14 cellular contexts compared by ENCODE assay signal in genomic region chr1:8711161-8711560, GRCh38.
DNase-seq lines count a peak whose midpoint lies in the region; ATAC-seq and TF ChIP-seq lines count a peak whose summit lies in the region.
"Had no signal": no experiment of that assay in that cellular context is flagged by ENCODE, and none has a peak within 500 bp of the region (broad histone marks: within the 10 kb centered on the region; RNA-seq: fewer than 3 reads in every experiment).

No MANE protein-coding gene starts in this region.

- no peak for TF ChIP-seq CTCF in endodermal cell (conservative IDR thresholded peaks at IDR 0.05)
- TF ChIP-seq CTCF in neural cell (IDR thresholded peaks at IDR 0.05; ENCODE audit: poor library complexity, severe bottlenecking) = no peak
- TF ChIP-seq CTCF in colonic mucosa (IDR thresholded peaks at IDR 0.05) = no peak

- intact Hi-C loops in colonic mucosa (cut with DNase I) = loop anchor here (10.0 kb wide), 1 partner anchor 134 kb away; no protein-coding TSS in a partner anchor

- H3K9ac ChIP-seq in endodermal cell (ENCODE audit: extremely low read depth, low read length, poor library complexity, severe bottlenecking) (no peak overlapping the region), neural cell (ENCODE audit: low read length) (peak overlapping the region; percentile 64), colonic mucosa (ENCODE audit: low read depth in 2 of 2, low read length in 2 of 2) (no peak overlapping the region)

- H3K4me2 ChIP-seq in neural cell (ENCODE audit: low read length) = no peak overlapping the region

- H2AFZ ChIP-seq in neural cell (ENCODE audit: low read depth, low read length) = no peak overlapping the region

- H3K36me3 ChIP-seq in endodermal cell (ENCODE audit: control insufficient read depth, insufficient read depth, low read length) (no peaks in the 10 kb centered on the region), neural cell (ENCODE audit: insufficient read depth, low read length) (no peaks in the 10 kb centered on the region), colonic mucosa (no peaks in the 10 kb centered on the region)
- H3K36me3 ChIP-seq: esophagus squamous epithelium had no signal

- H3K4me1 Mint-ChIP-seq in endodermal cell = peaks cover 31% of the 10 kb centered on the region

- WGBS in endodermal cell (ENCODE audit: insufficient coverage in 1 of 2, insufficient read length in 1 of 2), 2 experiments = 86 to 94% methylated on average over 4 to 5 of the region's 5 CpGs

- peaks cover 74% of the 10 kb centered on the region for H3K79me2 ChIP-seq in neural cell (replicated peaks; ENCODE audit: insufficient read depth, low read length)

- H3K27ac ChIP-seq in endodermal cell (ENCODE audit: low read depth, low read length) = no peak overlapping the region
- peak overlapping the region; percentile 91 for H3K27ac ChIP-seq in neural cell (ENCODE audit: low read length)
- H3K27ac ChIP-seq in colonic mucosa = no peak overlapping the region

- DNase-seq in EH (ENCODE audit: low read depth) (peak; percentile 29), LHCN-M2 (ENCODE audit: low read depth) (peak; percentile 21), endodermal cell (no peak), NCI-H1436 (lab: John Stamatoyannopoulos, UW) (no peak), LoVo (ENCODE audit: low spot score) (no peak), colonic mucosa (no peak)
- DNase-seq: activated CD4-positive, alpha-beta T cell treated with anti-CD3 and anti-CD28 coated beads for 48 hours; activated effector memory CD4-positive, alpha-beta T cell treated with Interleukin-2 at 50 U/mL for 16 hours; esophagus squamous epithelium; KBM-7 had no signal

- no peak overlapping the region for H3K4me3 ChIP-seq in endodermal cell (ENCODE audit: low read length)
- H3K4me3 ChIP-seq in neural cell (ENCODE audit: low read length) = peak overlapping the region; percentile 56
- no peak overlapping the region for H3K4me3 ChIP-seq in colonic mucosa
- H3K4me3 ChIP-seq: esophagus squamous epithelium had no signal

- no peak for ATAC-seq in GM18502 (IDR thresholded peaks at IDR 0.05; ENCODE audit: poor library complexity, unreplicated experiment)
- ATAC-seq: sciatic nerve had no signal

- H3K27ac Mint-ChIP-seq in endodermal cell = peak overlapping the region; percentile 1

- H3K4me1 ChIP-seq in endodermal cell (ENCODE audit: control insufficient read depth, insufficient read depth, low read length) (peaks cover 13% of the 10 kb centered on the region), colonic mucosa (no peaks in the 10 kb centered on the region)

- TF ChIP-seq EP300 in neural cell (conservative IDR thresholded peaks at IDR 0.05; ENCODE audit: poor library complexity, severe bottlenecking) = no peak

- H3K4me3 Mint-ChIP-seq in endodermal cell = no peak overlapping the region
- H3K4me3 Mint-ChIP-seq: central memory CD8-positive, alpha-beta T cell had no signal

- H3K9me3 Mint-ChIP-seq in endodermal cell = no peaks in the 10 kb centered on the region
- H3K9me3 Mint-ChIP-seq: central memory CD8-positive, alpha-beta T cell had no signal

- H3F3A ChIP-seq in neural cell (ENCODE audit: insufficient read depth, low read length, poor library complexity, severe bottlenecking) = peaks cover 20% of the 10 kb centered on the region

- H3K36me3 Mint-ChIP-seq in endodermal cell (ENCODE audit: low read depth) = peaks cover 11% of the 10 kb centered on the region

- H3K27me3 Mint-ChIP-seq in endodermal cell (ENCODE audit: insufficient read depth) = no peaks in the 10 kb centered on the region
- H3K27me3 Mint-ChIP-seq: central memory CD8-positive, alpha-beta T cell had no signal

- H3K9me3 ChIP-seq in endodermal cell (ENCODE audit: control insufficient read depth, low read length) (no peaks in the 10 kb centered on the region), neural cell (ENCODE audit: low read length) (no peaks in the 10 kb centered on the region), colonic mucosa (no peaks in the 10 kb centered on the region)
- H3K9me3 ChIP-seq: esophagus squamous epithelium had no signal

- no peaks in the 10 kb centered on the region for H3K9me2 ChIP-seq in neural cell (ENCODE audit: insufficient read depth, low read length)

- no peak for TF ChIP-seq RAD21 in neural cell (conservative IDR thresholded peaks at IDR 0.05)

- no peaks in the 10 kb centered on the region for H3K27me3 ChIP-seq in endodermal cell (ENCODE audit: control insufficient read depth, insufficient read depth, low read length, poor library complexity, severe bottlenecking)
- H3K27me3 ChIP-seq in neural cell (ENCODE audit: insufficient read depth, low read depth, low read length) = no peaks in the 10 kb centered on the region
- H3K27me3 ChIP-seq in colonic mucosa = no peaks in the 10 kb centered on the region
- H3K27me3 ChIP-seq: esophagus squamous epithelium had no signal

- no peaks in the 10 kb centered on the region for H4K20me1 ChIP-seq in neural cell (ENCODE audit: insufficient read depth)

TF ChIP-seq in neural cell, 6 proteins besides CTCF, POLR2A, EP300 and RAD21:
- TF ChIP-seq SMC3 (conservative IDR thresholded peaks at IDR 0.05; ENCODE audit: poor library complexity) (no peak), EZH2 (IDR thresholded peaks at IDR 0.05; ENCODE audit: borderline replicate concordance, insufficient read depth, low read length, poor library complexity, severe bottlenecking) (no peak), TAF1 (IDR thresholded peaks at IDR 0.05; ENCODE audit: low read depth) (no peak), POLR2AphosphoS5 (IDR thresholded peaks at IDR 0.05) (no peak), MXI1 (conservative IDR thresholded peaks at IDR 0.05; ENCODE audit: poor library complexity, severe bottlenecking) (no peak)
- TF ChIP-seq, protein P1, sequence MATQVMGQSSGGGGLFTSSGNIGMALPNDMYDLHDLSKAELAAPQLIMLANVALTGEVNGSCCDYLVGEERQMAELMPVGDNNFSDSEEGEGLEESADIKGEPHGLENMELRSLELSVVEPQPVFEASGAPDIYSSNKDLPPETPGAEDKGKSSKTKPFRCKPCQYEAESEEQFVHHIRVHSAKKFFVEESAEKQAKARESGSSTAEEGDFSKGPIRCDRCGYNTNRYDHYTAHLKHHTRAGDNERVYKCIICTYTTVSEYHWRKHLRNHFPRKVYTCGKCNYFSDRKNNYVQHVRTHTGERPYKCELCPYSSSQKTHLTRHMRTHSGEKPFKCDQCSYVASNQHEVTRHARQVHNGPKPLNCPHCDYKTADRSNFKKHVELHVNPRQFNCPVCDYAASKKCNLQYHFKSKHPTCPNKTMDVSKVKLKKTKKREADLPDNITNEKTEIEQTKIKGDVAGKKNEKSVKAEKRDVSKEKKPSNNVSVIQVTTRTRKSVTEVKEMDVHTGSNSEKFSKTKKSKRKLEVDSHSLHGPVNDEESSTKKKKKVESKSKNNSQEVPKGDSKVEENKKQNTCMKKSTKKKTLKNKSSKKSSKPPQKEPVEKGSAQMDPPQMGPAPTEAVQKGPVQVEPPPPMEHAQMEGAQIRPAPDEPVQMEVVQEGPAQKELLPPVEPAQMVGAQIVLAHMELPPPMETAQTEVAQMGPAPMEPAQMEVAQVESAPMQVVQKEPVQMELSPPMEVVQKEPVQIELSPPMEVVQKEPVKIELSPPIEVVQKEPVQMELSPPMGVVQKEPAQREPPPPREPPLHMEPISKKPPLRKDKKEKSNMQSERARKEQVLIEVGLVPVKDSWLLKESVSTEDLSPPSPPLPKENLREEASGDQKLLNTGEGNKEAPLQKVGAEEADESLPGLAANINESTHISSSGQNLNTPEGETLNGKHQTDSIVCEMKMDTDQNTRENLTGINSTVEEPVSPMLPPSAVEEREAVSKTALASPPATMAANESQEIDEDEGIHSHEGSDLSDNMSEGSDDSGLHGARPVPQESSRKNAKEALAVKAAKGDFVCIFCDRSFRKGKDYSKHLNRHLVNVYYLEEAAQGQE (IDR thresholded peaks at IDR 0.05; ENCODE audit: borderline replicate concordance) = no peak

Comparison
In these comparisons a context has a peak if more than half of its experiments do, and no peak if none do; other contexts are left out.
1. DNase-seq: peak in EH (single experiment) and LHCN-M2 (single experiment); none in endodermal cell (single experiment), NCI-H1436 (single experiment), LoVo (single experiment) and colonic mucosa (single experiment).